Comparison of ENCODE assay signal across 26 cellular contexts in the genomic region with DNA sequence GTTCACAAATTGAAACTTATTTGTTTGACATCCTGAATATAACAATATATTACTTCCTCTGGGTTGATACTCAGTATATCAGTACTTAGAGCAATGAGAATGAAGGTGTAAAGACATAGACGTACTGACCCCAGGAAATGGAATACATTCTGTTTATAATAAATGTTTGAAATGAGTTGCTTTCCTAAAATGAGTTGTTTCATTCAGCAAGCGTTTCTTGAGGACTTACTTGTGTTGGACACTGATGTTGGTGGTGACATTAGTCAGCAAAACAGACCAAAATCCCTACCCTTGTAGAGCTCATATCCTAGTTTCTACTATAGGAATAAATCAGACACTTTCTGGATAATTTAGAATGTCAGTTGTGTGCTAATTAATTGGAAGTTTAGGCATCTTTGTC.
"Had no signal": no experiment of that assay in that cellular context is flagged by ENCODE, and none has a peak within 500 bp of the region (broad histone marks: within the 10 kb centered on the region; RNA-seq: fewer than 3 reads in every experiment).

No MANE protein-coding gene starts in this region.

- ATAC-seq: stimulated activated effector memory CD8-positive, alpha-beta T cell treated with anti-CD3 and anti-CD28 coated beads, Interleukin-12 subunit alpha, Interleukin-12 subunit beta, amount 100 ng/mL, for 72 hours; stimulated activated memory B cell treated with anti-CD40 and anti-IgM and Interleukin-4, amounts not matched to agents 10 μg/mL and 1 μg/mL and 100 μg/mL, for 72 hours; stimulated activated naive B cell treated with anti-CD40 and anti-IgM and Interleukin-4, amounts not matched to agents 10 μg/mL and 1 μg/mL and 100 μg/mL, for 72 hours; stimulated activated naive CD8-positive, alpha-beta T cell treated with anti-CD3 and anti-CD28 coated beads, Interleukin-15, amount 100 ng/mL, for 72 hours; stimulated activated naive CD8-positive, alpha-beta T cell treated with anti-CD3 and anti-CD28 coated beads, Interleukin-15, Interleukin-2, amounts not matched to agents 100 U/mL and 50 U/mL, for 24 hours; upper lobe of right lung had no signal

- FAIRE-seq: urothelium cell line had no signal

- H3K36me3 ChIP-seq: stomach, suprapubic skin, thoracic aorta, thyroid gland, tibial artery, tibial nerve, transverse colon, upper lobe of left lung, upper lobe of right lung, uterus, vagina had no signal

- H3K9me3 ChIP-seq: stomach, suprapubic skin, testis, thoracic aorta, thyroid gland, tibial artery, tibial nerve, transverse colon, upper lobe of left lung, upper lobe of right lung, uterus, vagina had no signal

- DNase-seq: stimulated activated CD4-positive, alpha-beta T cell treated with anti-CD3 and anti-CD28 coated beads, Interleukin-2, amount 100 ng/mL, for 48 hours; stimulated activated CD4-positive, alpha-beta T cell treated with anti-CD3 and anti-CD28 coated beads, Interleukin-4, amount 100 ng/mL, for 1 hour; stimulated activated CD4-positive, alpha-beta T cell treated with anti-CD3 and anti-CD28 coated beads, Interleukin-4, amount 100 ng/mL, for 24 hours; stimulated activated CD4-positive, alpha-beta T cell treated with anti-CD3 and anti-CD28 coated beads, Interleukin-4, amount 100 ng/mL, for 4 hours; stimulated activated CD8-positive, alpha-beta memory T cell treated with anti-CD3 and anti-CD28 coated beads, Interleukin-4, amount 100 ng/mL, for 48 hours; stimulated activated naive B cell treated with anti-CD40 and anti-IgM and Interleukin-4, amounts not matched to agents 10 μg/mL and 1 μg/mL and 100 μg/mL, for 72 hours; stimulated activated naive CD4-positive, alpha-beta T cell; stimulated activated naive CD8-positive, alpha-beta T cell treated with anti-CD3 and anti-CD28 coated beads, Interleukin-15, amount 100 ng/mL, for 72 hours; stimulated activated naive CD8-positive, alpha-beta T cell treated with anti-CD3 and anti-CD28 coated beads, Interleukin-15, Interleukin-2, amounts not matched to agents 100 U/mL and 50 U/mL, for 24 hours; stomach; substantia nigra; testis; thyroid gland; tibial artery; transverse colon; trophoblast cell; upper lobe of left lung; upper lobe of right lung; uterus had no signal

- H3K4me3 ChIP-seq: stomach, suprapubic skin, testis, thoracic aorta, thyroid gland, tibial artery, tibial nerve, transverse colon, upper lobe of left lung, upper lobe of right lung, uterus, vagina had no signal

- H3K4me1 ChIP-seq: stomach, suprapubic skin, testis, thyroid gland, tibial artery, tibial nerve, transverse colon, upper lobe of left lung, upper lobe of right lung, uterus, vagina had no signal

- H3K27ac ChIP-seq: stomach, suprapubic skin, testis, thoracic aorta, thyroid gland, tibial artery, tibial nerve, transverse colon, upper lobe of left lung, upper lobe of right lung, uterus, vagina had no signal

- H3K27me3 ChIP-seq: testis, thyroid gland, tibial nerve, transverse colon, upper lobe of left lung, upper lobe of right lung, uterus, vagina had no signal
